In the genomic region with DNA sequence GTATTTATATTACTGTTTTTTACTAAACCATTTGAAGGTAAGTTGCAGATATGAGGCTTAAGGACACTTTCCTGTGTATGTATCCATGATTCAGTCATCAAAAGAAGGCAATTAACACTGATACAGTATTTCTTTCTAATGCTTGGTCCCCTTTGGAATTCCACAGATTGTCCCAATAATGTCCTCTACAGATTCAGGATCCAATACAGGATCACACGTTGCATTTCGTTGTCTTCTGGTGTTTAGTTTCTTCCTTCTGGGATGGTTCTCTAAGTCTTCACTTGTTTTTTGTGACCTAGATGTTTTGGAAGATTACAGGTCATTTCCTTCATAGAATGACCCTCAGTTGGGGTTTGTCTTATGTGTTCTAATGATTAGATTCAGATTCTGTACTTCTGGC, we compare ENCODE assay signal across 9 cellular contexts. TPM values are rescaled to one million over a fixed set of nuclear protein-coding genes. Genes with fewer than 3 reads are reported as not detected.
"Had no signal": no experiment of that assay in that cellular context is flagged by ENCODE, and none has a peak within 500 bp of the region (broad histone marks: within the 10 kb centered on the region; RNA-seq: fewer than 3 reads in every experiment).

No MANE protein-coding gene starts in this region.

- H3K4me3 ChIP-seq: GM12878 had no signal

- DNase-seq: GDM1, GF-D8 had no signal

- ATAC-seq: GM12878 had no signal

- FAIRE-seq: G401.6, GM12878, GM12891, GM12892, GM18507, GM19239 had no signal

RNA-seq across cellular contexts. Expression of gene NPAS2, which starts 40.0 kb away (rescaled TPM):
- total RNA-seq: G401 had no signal
- polyA plus RNA-seq: GM12878 had no signal
